Comparison of ENCODE assay signal across 1 cellular context in genomic region chr19:16002380-16002779, GRCh38.
TF ChIP-seq lines count a peak whose summit lies in the region.

No MANE protein-coding gene starts in this region.

TF ChIP-seq in HCT116, 20 proteins besides CTCF, POLR2A, EP300 and RAD21 (continued from another document):
- TF ChIP-seq ATF3 (IDR thresholded peaks at IDR 0.05) (no peak), SRF (IDR thresholded peaks at IDR 0.05; ENCODE audit: low read depth) (no peak), CEBPB (IDR thresholded peaks at IDR 0.05; ENCODE audit: low read depth) (no peak)
